Comparison of ENCODE assay signal across 11 cellular contexts in genomic region chr11:19370100-19370861, GRCh38.
DNase-seq lines count a peak whose midpoint lies in the region; ATAC-seq and FAIRE-seq lines count a peak whose summit lies in the region.
"Had no signal": no experiment of that assay in that cellular context is flagged by ENCODE, and none has a peak within 500 bp of the region (broad histone marks: within the 10 kb centered on the region; RNA-seq: fewer than 3 reads in every experiment).

No MANE protein-coding gene starts in this region.

- FAIRE-seq in urothelium cell line (lab: Jason Lieb, UNC) = peak; percentile 35

- ATAC-seq in Right ventricle myocardium inferior (peak; percentile 95), HG03460 (IDR thresholded peaks at IDR 0.05; ENCODE audit: unreplicated experiment) (no peak)

- H3K27ac ChIP-seq in epithelial cell of prostate = peak overlapping the region; percentile 62

- DNase-seq in Right ventricle myocardium inferior (ENCODE audit: missing footprints) (no peak), cardiac septum (ENCODE audit: low spot score) (no peak), epithelial cell of prostate (ENCODE audit: low read depth, low spot score) (peak; percentile 69), lung microvascular endothelial cell (ENCODE audit: low read depth in 2 of 2) (peak; percentile 63 to 93), urothelium cell line (ENCODE audit: low spot score) (no peak), DMS79 treated with DMSO at 0.1 percent for 48 hours (lab: John Stamatoyannopoulos, UW) (no peak), D341Med (ENCODE audit: low spot score) (no peak)
- DNase-seq: effector CD8-positive, alpha-beta T cell; midbrain; NCI-H2107 had no signal

- intact Hi-C loops in Right ventricle myocardium inferior (cut with DNase I) (no loop called here), cardiac septum (cut with DNase I) (no loop called here)

Comparison
In these comparisons a context has a peak if more than half of its experiments do, and no peak if none do; other contexts are left out.
1. DNase-seq: peak in epithelial cell of prostate (single experiment) and lung microvascular endothelial cell (2 of 2); none in Right ventricle myocardium inferior (single experiment), cardiac septum (single experiment), urothelium cell line (single experiment), DMS79 treated with DMSO at 0.1 percent for 48 hours (single experiment) and D341Med (single experiment).